In genomic region chr9:15238646-15239045, GRCh38 we compare ENCODE assay signal across 26 cellular contexts.
"Had no signal": no experiment of that assay in that cellular context is flagged by ENCODE, and none has a peak within 500 bp of the region (broad histone marks: within the 10 kb centered on the region; RNA-seq: fewer than 3 reads in every experiment).

No MANE protein-coding gene starts in this region.

- H3K27me3 ChIP-seq: esophagus squamous epithelium, spleen, testis, tibial nerve, upper lobe of left lung, vagina had no signal

- H3K4me1 ChIP-seq: parathyroid adenoma, prostate gland, testis had no signal

- DNase-seq: cortex of kidney; effector memory CD8-positive, alpha-beta T cell; erythroblast; esophagus squamous epithelium; hypothalamus; immature natural killer cell; islet precursor cell; kidney glomerular epithelial cell; left colon; left ventricle myocardium superior; natural killer cell; right cardiac atrium; spleen; stimulated activated CD4-positive, alpha-beta T cell treated with anti-CD3 and anti-CD28 coated beads, Interleukin-4, amount 100 ng/mL, for 4 hours; stimulated activated naive CD8-positive, alpha-beta T cell treated with anti-CD3 and anti-CD28 coated beads, Interleukin-15, Interleukin-2, amounts not matched to agents 100 U/mL and 50 U/mL, for 24 hours; substantia nigra; testis had no signal

- H3K27ac Mint-ChIP-seq: effector memory CD8-positive, alpha-beta T cell; immature natural killer cell; memory B cell; stimulated activated memory B cell treated with anti-CD40 and anti-IgM and Interleukin-4, amounts not matched to agents 10 μg/mL and 1 μg/mL and 100 μg/mL, for 72 hours had no signal

- H3K27me3 Mint-ChIP-seq: effector memory CD8-positive, alpha-beta T cell; memory B cell; stimulated activated memory B cell treated with anti-CD40 and anti-IgM and Interleukin-4, amounts not matched to agents 10 μg/mL and 1 μg/mL and 100 μg/mL, for 72 hours had no signal

- H3K36me3 ChIP-seq: esophagus squamous epithelium, prostate gland, spleen, tibial nerve, upper lobe of left lung, vagina had no signal

- H3K4me3 ChIP-seq: esophagus squamous epithelium, lung, prostate gland, skin epidermis, spleen, testis, tibial nerve, upper lobe of left lung, vagina had no signal

- ATAC-seq: effector memory CD8-positive, alpha-beta T cell; left colon; left ventricle myocardium superior; natural killer cell; right cardiac atrium; stimulated activated memory B cell treated with anti-CD40 and anti-IgM and Interleukin-4, amounts not matched to agents 10 μg/mL and 1 μg/mL and 100 μg/mL, for 72 hours; stimulated activated naive CD8-positive, alpha-beta T cell treated with anti-CD3 and anti-CD28 coated beads, Interleukin-15, Interleukin-2, amounts not matched to agents 100 U/mL and 50 U/mL, for 24 hours had no signal

- H3K27ac ChIP-seq: esophagus squamous epithelium, parathyroid adenoma, prostate gland, spleen, testis, vagina had no signal

- H3K4me3 Mint-ChIP-seq: effector memory CD8-positive, alpha-beta T cell; immature natural killer cell; memory B cell; natural killer cell; stimulated activated memory B cell treated with anti-CD40 and anti-IgM and Interleukin-4, amounts not matched to agents 10 μg/mL and 1 μg/mL and 100 μg/mL, for 72 hours had no signal

- H3K9me3 ChIP-seq: prostate gland, testis, vagina had no signal
